ENCODE assay signal across 10 cellular contexts in the genomic region with DNA sequence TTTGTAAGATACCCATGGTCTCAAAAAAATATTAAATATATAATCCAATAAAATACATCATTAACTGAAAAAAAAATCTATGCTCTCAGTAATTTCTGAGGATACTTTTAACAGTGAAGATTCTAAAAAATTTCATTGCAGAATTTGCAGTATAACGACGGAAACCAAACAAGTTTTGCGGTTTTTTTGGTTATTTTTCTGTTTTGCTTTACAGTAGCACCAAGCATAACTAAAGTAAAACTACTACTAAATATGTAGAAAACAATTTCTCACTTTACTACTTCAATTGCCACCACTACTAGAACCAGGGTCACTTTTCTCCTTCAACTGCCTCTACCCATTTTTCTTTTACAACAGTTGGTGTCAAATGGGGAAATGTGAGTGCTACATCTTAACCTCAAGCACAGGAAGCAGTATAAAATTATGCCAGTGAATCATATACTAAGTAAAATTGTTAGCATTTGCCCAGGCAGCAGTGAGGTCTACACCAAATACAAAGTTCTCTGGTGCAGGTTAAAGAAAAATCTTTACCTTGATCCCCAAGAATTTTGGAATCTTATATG. TPM values are rescaled to one million over a fixed set of nuclear protein-coding genes. Genes with fewer than 3 reads are reported as not detected.
DNase-seq lines count a peak whose midpoint lies in the region; ATAC-seq and TF ChIP-seq lines count a peak whose summit lies in the region.
"Had no signal": no experiment of that assay in that cellular context is flagged by ENCODE, and none has a peak within 500 bp of the region (broad histone marks: within the 10 kb centered on the region; RNA-seq: fewer than 3 reads in every experiment).

No MANE protein-coding gene starts in this region.

- H3K9me3 Mint-ChIP-seq in immature natural killer cell: peaks cover 0 to 6% (median 2%) of the 10 kb centered on the region in 6 donors

- peak overlapping the region; percentile 59 for H3K9ac ChIP-seq in Loucy (ENCODE audit: low read depth, low read length, poor library complexity, severe bottlenecking)

- H3K27me3 Mint-ChIP-seq in immature natural killer cell (ENCODE audit: low read depth in 3 of 3): peaks cover 0 to 3% (median 3%) of the 10 kb centered on the region in 3 donors

- H3K27me3 ChIP-seq in Loucy (ENCODE audit: insufficient read depth, low read length, poor library complexity, severe bottlenecking): no peaks in the 10 kb centered on the region

- H2AFZ ChIP-seq in Loucy (ENCODE audit: low read length): no peak overlapping the region

- peak overlapping the region; percentile 58 for H3K4me3 ChIP-seq in Loucy (ENCODE audit: low read length, poor library complexity, severe bottlenecking)

- H3K4me3 Mint-ChIP-seq in immature natural killer cell: peak overlapping the region; percentile 39 to 81 (median 75)

- peaks cover 79% of the 10 kb centered on the region for H3K79me2 ChIP-seq in Loucy (ENCODE audit: insufficient read depth, low read length)

- H4K20me1 ChIP-seq in Loucy (ENCODE audit: insufficient read depth, low read length, poor library complexity, severe bottlenecking): no peaks in the 10 kb centered on the region

- H3F3A ChIP-seq in Loucy (ENCODE audit: low read depth): peaks cover 16% of the 10 kb centered on the region; the same call in 1 of the 2 replicates

- no peaks in the 10 kb centered on the region for H3K36me3 ChIP-seq in Loucy (ENCODE audit: insufficient read depth, low read length)

- H3K4me1 Mint-ChIP-seq in immature natural killer cell: peaks cover 55 to 70% of the 10 kb centered on the region in 2 donors

- peak overlapping the region; percentile 67 to 93 (median 85) for H3K27ac Mint-ChIP-seq in immature natural killer cell

- peaks cover 4% of the 10 kb centered on the region; the same call in 1 of the 2 replicates for H3K9me3 ChIP-seq in Loucy (ENCODE audit: insufficient read depth, low read depth, low read length)

- ATAC-seq in GM18520 (IDR thresholded peaks at IDR 0.05; ENCODE audit: unreplicated experiment) (peak; percentile 62), GM21723 (IDR thresholded peaks at IDR 0.05; ENCODE audit: unreplicated experiment) (peak; percentile 79)
- ATAC-seq: HepG2 had no signal

- peaks cover 5 to 6% (median 5%) of the 10 kb centered on the region in 3 donors for H3K36me3 Mint-ChIP-seq in immature natural killer cell

- peaks cover 58% of the 10 kb centered on the region for H3K4me1 ChIP-seq in Loucy (ENCODE audit: insufficient read depth, low read length, poor library complexity, severe bottlenecking)

- no peaks in the 10 kb centered on the region for H3K9me2 ChIP-seq in Loucy (replicated peaks; ENCODE audit: low read depth, low read length)

- DNase-seq in immature natural killer cell: peak; percentile 60 to 77 (median 63)
- no peak for DNase-seq in anterior cingulate cortex (lab: John Stamatoyannopoulos, UW)
- no peak for DNase-seq in H4 (ENCODE audit: low spot score)
- no peak for DNase-seq in HK-2 (ENCODE audit: unreplicated experiment)
- DNase-seq in COLO829 (ENCODE audit: low spot score): no peak
- DNase-seq: nucleus accumbens had no signal

- no peak for TF ChIP-seq CTCF in Loucy (conservative IDR thresholded peaks at IDR 0.05; ENCODE audit: low read length)

- peak overlapping the region; percentile 73 for H3K4me2 ChIP-seq in Loucy (ENCODE audit: low read depth, low read length, poor library complexity, severe bottlenecking)

RNA-seq across cellular contexts. Expression of gene MICU2, which starts 24.1 kb away (rescaled TPM):
- 10 to 100 TPM; 38.6 to 53.3 (median 39.3) TPM for polyA plus RNA-seq in immature natural killer cell
- total RNA-seq in H4 (2014; rRNA removed; shearing (Covaris generic)): 41.4 and 43.2 TPM in 2 replicates

Comparison
In these comparisons a context has a peak if more than half of its experiments do, and no peak if none do; other contexts are left out.
1. DNase-seq: peak in immature natural killer cell (3 of 3); none in anterior cingulate cortex (0 of 58), H4 (single experiment), HK-2 (single experiment) and COLO829 (single experiment).